In the genomic region with DNA sequence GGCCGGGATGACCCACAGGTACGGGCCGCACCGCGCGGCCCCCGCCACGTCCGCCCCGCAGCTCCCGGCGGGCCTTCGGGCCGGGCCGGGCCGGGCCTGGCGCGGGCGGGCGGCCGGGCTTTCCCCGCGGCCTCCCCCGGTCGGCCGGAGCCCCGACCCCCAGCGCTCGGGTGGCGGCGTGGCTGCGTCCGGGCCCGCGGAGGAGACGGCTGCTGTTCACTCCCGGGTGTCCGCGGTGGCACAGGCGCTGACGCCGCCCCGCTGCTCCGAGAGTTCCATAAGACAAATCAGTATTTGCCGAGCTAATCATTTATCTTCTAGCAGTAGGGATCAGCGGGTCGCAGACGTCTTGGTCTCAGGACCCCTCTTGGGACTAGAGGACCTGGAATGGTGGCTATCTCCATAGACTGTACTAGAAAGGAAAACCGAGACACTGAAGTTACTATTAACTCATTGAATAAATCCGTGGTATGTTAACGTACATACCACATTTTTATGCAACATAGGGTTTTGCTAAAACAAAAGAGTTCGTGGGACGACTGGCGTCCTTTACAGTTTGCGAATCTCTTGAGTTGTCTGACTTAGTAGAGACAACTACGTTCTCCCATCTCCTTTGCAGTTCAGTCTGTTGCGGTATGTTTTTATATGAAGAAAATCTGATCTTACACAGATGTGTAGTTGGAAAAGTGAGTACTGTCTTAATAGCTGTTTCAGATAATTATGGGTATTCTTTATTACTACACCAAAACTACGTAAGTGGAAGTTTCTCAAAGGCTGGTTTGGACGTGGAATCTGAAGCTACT, we compare ENCODE assay signal across 8 cellular contexts. TPM values are rescaled to one million over a fixed set of nuclear protein-coding genes. Genes with fewer than 3 reads are reported as not detected.
DNase-seq lines count a peak whose midpoint lies in the region; ATAC-seq and TF ChIP-seq lines count a peak whose summit lies in the region.

No MANE protein-coding gene starts in this region.

- H3K9me2 ChIP-seq in SK-N-SH = no peaks in the 10 kb centered on the region

- H3K9ac ChIP-seq in SK-N-SH (peak overlapping the region; percentile 92), iPS-18a (ENCODE audit: low read length) (peak overlapping the region; percentile 75)

- H3K9me3 ChIP-seq in SK-N-SH = no peaks in the 10 kb centered on the region
- H3K9me3 ChIP-seq in iPS-18a (ENCODE audit: control insufficient read depth, low read depth, low read length) = no peaks in the 10 kb centered on the region

- no TSS peak for BruUV-seq in Calu3 (replicated peaks; lab: Mats Ljungman, UMichigan)

- peak overlapping the region; percentile 73; the same call in 1 of the 2 replicates for H2AFZ ChIP-seq in SK-N-SH (ENCODE audit: low read depth)

- H3K27me3 Mint-ChIP-seq in Calu3 (ENCODE audit: unreplicated experiment) = no peaks in the 10 kb centered on the region

- ATAC-seq in GM19467 (IDR thresholded peaks at IDR 0.05; ENCODE audit: unreplicated experiment) = peak; percentile 30
- ATAC-seq in HG03571 (IDR thresholded peaks at IDR 0.05; ENCODE audit: unreplicated experiment) = peak; percentile 35

- H4K20me1 ChIP-seq in SK-N-SH (ENCODE audit: insufficient read depth) = peaks cover 50% of the 10 kb centered on the region

- TF ChIP-seq RAD21 in SK-N-SH (IDR thresholded peaks at IDR 0.05; ENCODE audit: low read length) = no peak

- H3K4me1 ChIP-seq in SK-N-SH (ENCODE audit: control insufficient read depth in 1 of 2, insufficient read depth in 2 of 2, low read depth in 1 of 2, low read length in 1 of 2) (peaks cover 12% of the 10 kb centered on the region in 2 experiments; a peak in 3 of 4 replicates), iPS-18a (ENCODE audit: control insufficient read depth, low read depth, low read length) (peaks cover 6% of the 10 kb centered on the region)

- POLR2A ChIA-PET in SK-N-SH (lab: Yijun Ruan, JAX) = no interaction called here

- H3K4me3 Mint-ChIP-seq in Calu3 (ENCODE audit: low read depth, unreplicated experiment) = peak overlapping the region; percentile 87

- peaks cover 26% of the 10 kb centered on the region for H3K36me3 Mint-ChIP-seq in Calu3 (ENCODE audit: insufficient read depth, unreplicated experiment)

- DNase-seq in Calu3 (peak; percentile 28), SK-N-SH (no peak), astrocyte of the hippocampus (ENCODE audit: low read depth, low spot score) (peak; percentile 58), skeletal muscle cell (ENCODE audit: low read depth) (no peak), NCI-H226 (no peak)

- H3K27ac ChIP-seq in SK-N-SH (ENCODE audit: low read depth in 2 of 2, low read length in 1 of 2) (peak overlapping the region; percentile 79 to 85), iPS-18a (ENCODE audit: low read length) (no peak overlapping the region)

- CTCF ChIA-PET in Calu3 (lab: Charles Lee) (interaction anchor here (1.3 kb wide), 1 partner anchor 59 kb away, joined by 5 read pairs; no protein-coding TSS in a partner anchor), SK-N-SH (lab: Yijun Ruan, JAX) (interaction anchor here (1.4 to 3.3 kb wide), 4 partner anchors 9 to 102 kb away, joined by 4 to 14 read pairs (median 10); no protein-coding TSS in a partner anchor)

- intact Hi-C loops in Calu3 (cut with micrococcal nuclease; ENCODE audit: unreplicated experiment) = loop anchor here (5.0 kb wide), 1 partner anchor 48 kb away; no protein-coding TSS in a partner anchor

- H3K27me3 ChIP-seq in SK-N-SH (ENCODE audit: insufficient read depth) (no peaks in the 10 kb centered on the region), iPS-18a (ENCODE audit: control insufficient read depth, insufficient read depth, low read length) (peaks cover 19% of the 10 kb centered on the region)

- WGBS in SK-N-SH (ENCODE audit: low lambda C conversion rate) = 0% methylated on average over 27 of the region's 59 CpGs

- TF ChIP-seq CTCF in Calu3 (IDR thresholded peaks at IDR 0.05; ENCODE audit: unreplicated experiment) (no peak), SK-N-SH (IDR thresholded peaks at IDR 0.05) (no peak)

- TF ChIP-seq EP300 in SK-N-SH (IDR thresholded peaks at IDR 0.05; ENCODE audit: borderline replicate concordance in 1 of 2, low read depth in 1 of 2, low read length in 1 of 2) = no peak

- peaks cover 69% of the 10 kb centered on the region for H3K79me2 ChIP-seq in SK-N-SH (ENCODE audit: insufficient read depth)

- H3K4me3 ChIP-seq in SK-N-SH (ENCODE audit: low read depth in 2 of 2, low read length in 1 of 2) (peak overlapping the region; percentile 87 to 98), iPS-18a (ENCODE audit: low read length) (peak overlapping the region; percentile 95), skeletal muscle cell (ENCODE audit: low read depth, low read length) (peak overlapping the region; percentile 76)

- peaks cover 35% of the 10 kb centered on the region for H3K4me1 Mint-ChIP-seq in Calu3 (ENCODE audit: low read depth, unreplicated experiment)

- H3F3A ChIP-seq in SK-N-SH (replicated peaks; ENCODE audit: insufficient read depth) = peaks cover 12% of the 10 kb centered on the region

- H3K27ac Mint-ChIP-seq in Calu3 (ENCODE audit: unreplicated experiment) = peak overlapping the region; percentile 85

- H3K36me3 ChIP-seq in SK-N-SH (replicated peaks in 1 of 2; ENCODE audit: control insufficient read depth in 1 of 2, insufficient read depth in 2 of 2, low read length in 1 of 2) (no peaks in the 10 kb centered on the region), iPS-18a (ENCODE audit: control insufficient read depth, low read depth, low read length) (no peaks in the 10 kb centered on the region)

- peak overlapping the region; percentile 76 for H3K4me2 ChIP-seq in SK-N-SH

- no peaks in the 10 kb centered on the region for H3K9me3 Mint-ChIP-seq in Calu3 (ENCODE audit: low read depth, unreplicated experiment)

TF ChIP-seq in SK-N-SH, 30 proteins besides CTCF, POLR2A, EP300 and RAD21:
- TF ChIP-seq RXRA (IDR thresholded peaks at IDR 0.05; ENCODE audit: borderline replicate concordance, low read depth) = no peak
- TF ChIP-seq MEF2A (IDR thresholded peaks at IDR 0.05; ENCODE audit: borderline replicate concordance, low read depth) = no peak

RNA-seq across cellular contexts. Expression of a gene that starts 0.5 kb away (rescaled TPM):
- 40.1 and 51.5 TPM in 2 replicates for total RNA-seq in Calu3 (2022)
- 123 and 131 TPM in 2 replicates for polyA plus RNA-seq in SK-N-SH (2012; rRNA removed)
- polyA plus RNA-seq in SK-N-SH (2012; cell fraction: cytosol; rRNA removed) = 93.1 and 107 TPM in 2 replicates
- 104 and 182 TPM in 2 replicates for polyA plus RNA-seq in SK-N-SH (2012; cell fraction: nucleus; rRNA removed)

Comparison
In these comparisons a context has a peak if more than half of its experiments do, and no peak if none do; other contexts are left out.
1. DNase-seq: peak in Calu3 (single experiment) and astrocyte of the hippocampus (single experiment); none in SK-N-SH (single experiment), skeletal muscle cell (single experiment) and NCI-H226 (single experiment).
2. Peak in every context shown above with its lines, with median percentiles within 50 percentile points of each other: H3K4me3 ChIP-seq.